Comparison of ENCODE assay signal across 14 cellular contexts in the genomic region with DNA sequence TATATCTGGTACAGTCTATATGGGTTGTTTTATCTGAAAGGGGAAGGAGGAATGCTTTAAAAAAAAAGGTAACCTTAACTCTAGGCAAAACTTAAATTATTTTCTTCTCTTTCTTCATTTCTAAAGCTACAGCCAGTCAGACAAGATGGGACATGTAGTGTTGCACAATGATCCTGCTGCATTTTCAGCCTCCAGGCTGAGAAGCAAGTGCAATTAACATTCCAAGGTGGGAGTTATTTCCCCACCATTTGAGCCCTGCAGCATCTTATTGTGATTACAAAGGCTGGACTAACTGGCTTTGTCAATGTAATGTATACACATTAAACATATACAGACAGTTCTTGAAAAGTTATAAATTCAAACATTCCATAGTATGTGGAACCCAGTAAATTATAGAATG. TPM values are rescaled to one million over a fixed set of nuclear protein-coding genes. Genes with fewer than 3 reads are reported as not detected.
DNase-seq lines count a peak whose midpoint lies in the region; ATAC-seq, FAIRE-seq and TF ChIP-seq lines count a peak whose summit lies in the region.
"Had no signal": no experiment of that assay in that cellular context is flagged by ENCODE, and none has a peak within 500 bp of the region (broad histone marks: within the 10 kb centered on the region; RNA-seq: fewer than 3 reads in every experiment).

No MANE protein-coding gene starts in this region.

- ATAC-seq in A549 (no peak), GM21786 (IDR thresholded peaks at IDR 0.05; ENCODE audit: unreplicated experiment) (no peak), GM21447 (IDR thresholded peaks at IDR 0.05; ENCODE audit: unreplicated experiment) (no peak)
- ATAC-seq: activated CD8-positive, alpha-beta memory T cell treated with anti-CD3 and anti-CD28 coated beads, Interleukin-2, amount 10 ng/mL, durations not matched to agents 7 days and 5 days; Right ventricle myocardium inferior had no signal

- no peaks in the 10 kb centered on the region for H3K36me3 ChIP-seq in SK-N-MC (ENCODE audit: insufficient read depth, low read length)
- H3K36me3 ChIP-seq: upper lobe of left lung had no signal

- H3K4me2 ChIP-seq in A549 = no peak overlapping the region; the same call in 2 of the 3 replicates

- TF ChIP-seq CTCF in A549 (IDR thresholded peaks at IDR 0.05) (no peak), fibroblast of villous mesenchyme (IDR thresholded peaks at IDR 0.05; ENCODE audit: insufficient read depth, low read depth, low read length) (no peak)

- TF ChIP-seq EP300 in A549 (IDR thresholded peaks at IDR 0.05) = no peak

- no peak for TF ChIP-seq RAD21 in A549 (conservative IDR thresholded peaks at IDR 0.05 in 1 of 2, IDR thresholded peaks at IDR 0.05 in 1 of 2)

- no peak for DNase-seq in A549 (ENCODE audit: low read depth in 1 of 2, low spot score in 1 of 2)
- peak; percentile 49 for DNase-seq in GM04503 (ENCODE audit: low read depth)
- peak; percentile 42 for DNase-seq in SK-N-MC (ENCODE audit: low read depth, low spot score)
- peak; percentile 68 for DNase-seq in fibroblast of villous mesenchyme (ENCODE audit: low read depth)
- DNase-seq in medulla oblongata (ENCODE audit: extremely low spot score) = no peak
- no peak for DNase-seq in NCI-H748 (lab: John Stamatoyannopoulos, UW; ENCODE audit: unreplicated experiment)
- DNase-seq: activated CD8-positive, alpha-beta memory T cell treated with anti-CD3 and anti-CD28 coated beads, Interleukin-2, amount 10 ng/mL, durations not matched to agents 7 days and 5 days; cerebellar nuclear complex; NCI-H1417 treated with DMSO at 0.1 percent for 48 hours; NCI-H526 treated with DMSO at 0.1 percent for 48 hours; upper lobe of left lung had no signal

- CTCF ChIA-PET in A549 (lab: Yijun Ruan, JAX) = interaction anchor here (0.6 to 1.4 kb wide), 4 partner anchors 18 to 455 kb away, joined by 3 to 4 read pairs (median 3); no protein-coding TSS in a partner anchor

- H3K27ac ChIP-seq in A549 (peak overlapping the region in 1 of 2 experiments; percentile 34; a peak in 2 of 6 replicates), SK-N-MC (no peak overlapping the region)
- H3K27ac ChIP-seq: upper lobe of left lung had no signal

- peaks cover 51% of the 10 kb centered on the region for H3K4me1 ChIP-seq in A549

- no peak overlapping the region for H3K9ac ChIP-seq in SK-N-MC (ENCODE audit: insufficient read length)

- POLR2A ChIA-PET in A549 (lab: Yijun Ruan, JAX) = no interaction called here

- TF ChIP-seq POLR2A in A549 (IDR thresholded peaks at IDR 0.05; ENCODE audit: low read length) = no peak

- H3K4me3 ChIP-seq in A549 = no peak overlapping the region
- no peak overlapping the region for H3K4me3 ChIP-seq in SK-N-MC
- no peak overlapping the region for H3K4me3 ChIP-seq in fibroblast of villous mesenchyme (ENCODE audit: low read depth, low read length)
- H3K4me3 ChIP-seq: upper lobe of left lung had no signal

- FAIRE-seq in A549 (lab: Jason Lieb, UNC) = no peak

- H3K9me3 ChIP-seq in A549 = no peaks in the 10 kb centered on the region
- H3K9me3 ChIP-seq in SK-N-MC (ENCODE audit: low read depth, low read length) = no peaks in the 10 kb centered on the region
- H3K9me3 ChIP-seq: upper lobe of left lung had no signal

TF ChIP-seq in A549, 52 proteins besides CTCF, POLR2A, EP300 and RAD21:
- TF ChIP-seq HMGXB4 (CRISPR knock-in tag; IDR thresholded peaks at IDR 0.05; ENCODE audit: borderline replicate concordance) = no peak
- TF ChIP-seq CEBPB (IDR thresholded peaks at IDR 0.05) = peak; percentile 48 to 69; a peak in 2 of 4 replicates

RNA-seq across cellular contexts. Expression of gene NF1, which starts 22.6 kb away (rescaled TPM):
- polyA plus RNA-seq in A549 (2011; rRNA removed) = 73.2 and 82.5 TPM in 2 replicates
- 16.5 and 17.0 TPM in 2 replicates for polyA plus RNA-seq in A549 (2012; cell fraction: cytosol; rRNA removed)
- polyA plus RNA-seq in A549 (2012; cell fraction: nucleus; rRNA removed) = 16.4 and 20.9 TPM in 2 replicates
- 15.9 to 17.6 TPM (median 16.6 TPM) in 3 replicates for polyA plus RNA-seq in A549 (2017; fragmentation: RNase III; extraction: RNeasy Plus Mini Kit Qiagen cat#74134 plus additional on column Dnase treatment)
- 144 and 186 TPM in 2 replicates for polyA minus RNA-seq in A549 (2011; rRNA and poly(A)+ RNA removed)
- total RNA-seq in fibroblast of villous mesenchyme = 75.1 and 82.5 TPM in 2 replicates

Comparison
In these comparisons a context has a peak if more than half of its experiments do, and no peak if none do; other contexts are left out.
1. DNase-seq: peak in GM04503 (single experiment), SK-N-MC (single experiment) and fibroblast of villous mesenchyme (single experiment); none in A549 (0 of 2), medulla oblongata (single experiment) and NCI-H748 (single experiment).